ENCODE assay signal across 12 cellular contexts in genomic region chr2:177295479-177295878, GRCh38. TPM values are rescaled to one million over a fixed set of nuclear protein-coding genes. Genes with fewer than 3 reads are reported as not detected.
DNase-seq lines count a peak whose midpoint lies in the region; ATAC-seq and TF ChIP-seq lines count a peak whose summit lies in the region.
"Had no signal": no experiment of that assay in that cellular context is flagged by ENCODE, and none has a peak within 500 bp of the region (broad histone marks: within the 10 kb centered on the region; RNA-seq: fewer than 3 reads in every experiment).

No MANE protein-coding gene starts in this region.

- H3K4me3 ChIP-seq in coronary artery (peak overlapping the region; percentile 38), left lung (no peak overlapping the region), transverse colon (no peak overlapping the region)

- no peak for TF ChIP-seq POLR2A in transverse colon (IDR thresholded peaks at IDR 0.05)

- no peaks in the 10 kb centered on the region for H3K27me3 ChIP-seq in left lung
- no peaks in the 10 kb centered on the region for H3K27me3 ChIP-seq in transverse colon

- H3K4me1 ChIP-seq in left lung = peaks cover 4 to 7% of the 10 kb centered on the region in 2 donors
- peaks cover 0 to 11% (median 6%) of the 10 kb centered on the region in 4 donors for H3K4me1 ChIP-seq in transverse colon

- ATAC-seq in left lung = peak; percentile 43
- ATAC-seq in stimulated activated naive B cell treated with anti-CD40 and anti-IgM and Interleukin-4, amounts not matched to agents 10 μg/mL and 1 μg/mL and 100 μg/mL, for 72 hours (replicated peaks) = no peak
- ATAC-seq: esophagus mucosa had no signal

- H3K27ac ChIP-seq in coronary artery (peak overlapping the region; percentile 15 to 56), left lung (peak overlapping the region in 1 of 2 donors; percentile 29), transverse colon (peak overlapping the region; percentile 31 to 71 (median 54))

- no peak overlapping the region for H3K4me3 Mint-ChIP-seq in stimulated activated naive B cell treated with anti-CD40 and anti-IgM and Interleukin-4, amounts not matched to agents 10 μg/mL and 1 μg/mL and 100 μg/mL, for 72 hours
- H3K4me3 Mint-ChIP-seq: activated CD4-positive, alpha-beta T cell treated with anti-CD3 and anti-CD28 coated beads, Interleukin-2, amount 10 ng/mL, durations not matched to agents 24 days and 14 days; activated naive CD8-positive, alpha-beta T cell had no signal

- no peak for TF ChIP-seq CTCF in coronary artery (IDR thresholded peaks at IDR 0.05)
- no peak for TF ChIP-seq CTCF in left lung (IDR thresholded peaks at IDR 0.05)
- TF ChIP-seq CTCF in transverse colon (IDR thresholded peaks at IDR 0.05) = no peak

- H3K9me3 Mint-ChIP-seq in stimulated activated naive B cell treated with anti-CD40 and anti-IgM and Interleukin-4, amounts not matched to agents 10 μg/mL and 1 μg/mL and 100 μg/mL, for 72 hours = no peaks in the 10 kb centered on the region

- no peaks in the 10 kb centered on the region for H3K27me3 Mint-ChIP-seq in stimulated activated naive B cell treated with anti-CD40 and anti-IgM and Interleukin-4, amounts not matched to agents 10 μg/mL and 1 μg/mL and 100 μg/mL, for 72 hours
- H3K27me3 Mint-ChIP-seq: activated CD4-positive, alpha-beta T cell treated with anti-CD3 and anti-CD28 coated beads, Interleukin-2, amount 10 ng/mL, durations not matched to agents 24 days and 14 days; activated naive CD8-positive, alpha-beta T cell had no signal

- 38 to 42% methylated on average over 2 to 3 of the region's 3 CpGs for WGBS in transverse colon (ENCODE audit: low coverage in 1 of 2), 2 donors

- no peak for TF ChIP-seq EP300 in transverse colon (IDR thresholded peaks at IDR 0.05; ENCODE audit: low read depth)

- peak; percentile 19 for DNase-seq in HS-5 (ENCODE audit: low read depth)
- DNase-seq in coronary artery (ENCODE audit: low spot score) = no peak
- no peak for DNase-seq in left lung
- DNase-seq in transverse colon = no peak
- DNase-seq in stimulated activated naive B cell treated with anti-CD40 and anti-IgM and Interleukin-4, amounts not matched to agents 10 μg/mL and 1 μg/mL and 100 μg/mL, for 72 hours = no peak
- DNase-seq in HUDEP-2 (lab: John Stamatoyannopoulos, UW; ENCODE audit: unreplicated experiment in 76 of 76) = no peak
- DNase-seq in NCI-H524 treated with DMSO at 0.1 percent for 48 hours (lab: John Stamatoyannopoulos, UW) = no peak
- DNase-seq: activated CD4-positive, alpha-beta T cell treated with anti-CD3 and anti-CD28 coated beads, Interleukin-2, amount 10 ng/mL, durations not matched to agents 24 days and 14 days; NCI-H1930; stimulated activated naive CD4-positive, alpha-beta T cell treated with Interleukin-2 at 50 U/mL for 16 hours had no signal

- H3K4me1 Mint-ChIP-seq in stimulated activated naive B cell treated with anti-CD40 and anti-IgM and Interleukin-4, amounts not matched to agents 10 μg/mL and 1 μg/mL and 100 μg/mL, for 72 hours = peaks cover under 1 to 18% of the 10 kb centered on the region in 2 donors

- intact Hi-C loops in left lung (cut with DNase I) = no loop called here
- intact Hi-C loops in transverse colon (cut with DNase I; ENCODE audit: low total_unique reads) = loop anchor here (1.0 kb wide), 1 partner anchor 37 kb away; no protein-coding TSS in a partner anchor

- in situ Hi-C loops in transverse colon (cut with MboI; ENCODE audit: low pct_ligation_motif_present in 1 of 4, low pct_unique_long_range_greater_than_20kb in 1 of 4, low sequenced_read_pairs in 3 of 4) = no loop called here

- H3K9me3 ChIP-seq in left lung (no peaks in the 10 kb centered on the region), transverse colon (no peaks in the 10 kb centered on the region)

- H3K36me3 ChIP-seq in left lung = no peaks in the 10 kb centered on the region
- no peaks in the 10 kb centered on the region for H3K36me3 ChIP-seq in transverse colon

- H3K27ac Mint-ChIP-seq in stimulated activated naive B cell treated with anti-CD40 and anti-IgM and Interleukin-4, amounts not matched to agents 10 μg/mL and 1 μg/mL and 100 μg/mL, for 72 hours = no peak overlapping the region
- H3K27ac Mint-ChIP-seq: activated CD4-positive, alpha-beta T cell treated with anti-CD3 and anti-CD28 coated beads, Interleukin-2, amount 10 ng/mL, durations not matched to agents 24 days and 14 days; activated naive CD8-positive, alpha-beta T cell had no signal

- no peaks in the 10 kb centered on the region for H3K36me3 Mint-ChIP-seq in stimulated activated naive B cell treated with anti-CD40 and anti-IgM and Interleukin-4, amounts not matched to agents 10 μg/mL and 1 μg/mL and 100 μg/mL, for 72 hours
- H3K36me3 Mint-ChIP-seq: activated naive CD8-positive, alpha-beta T cell had no signal

RNA-seq across cellular contexts. Expression of gene NFE2L2, which starts 31.0 kb away (rescaled TPM):
- total RNA-seq in left lung = 100 to 1,000 TPM in 1 of 2 donors, 10 to 100 TPM in 1; 98.4 to 104 TPM
- total RNA-seq in transverse colon = 100 to 1,000 TPM in 1 of 4 donors, 10 to 100 TPM in 3; 41.6 to 105 (median 65.2) TPM
